ENCODE assay signal across 16 cellular contexts in genomic region chr6:99606670-99607415, GRCh38. TPM values are rescaled to one million over a fixed set of nuclear protein-coding genes. Genes with fewer than 3 reads are reported as not detected.
DNase-seq lines count a peak whose midpoint lies in the region; ATAC-seq and TF ChIP-seq lines count a peak whose summit lies in the region.
"Had no signal": no experiment of that assay in that cellular context is flagged by ENCODE, and none has a peak within 500 bp of the region (broad histone marks: within the 10 kb centered on the region; RNA-seq: fewer than 3 reads in every experiment).

TSS of gene PRDM13 (plus strand) at chr6:99606833. CDS start at chr6:99607035, 202 bp downstream.

- TF ChIP-seq CTCF in A673 (conservative IDR thresholded peaks at IDR 0.05; ENCODE audit: low read depth, low read length) (no peak), hepatocyte (IDR thresholded peaks at IDR 0.05; ENCODE audit: poor library complexity) (no peak)

- CTCF ChIA-PET in A673 (lab: Charles Lee) = no interaction called here

- 3% methylated on average over 52 of the region's 54 CpGs for WGBS in hepatocyte (ENCODE audit: low lambda C conversion rate, missing lambda C conversion rate)

- no peak within 1 kb of the TSS for H3K27ac ChIP-seq in A673 (ENCODE audit: low read depth, low read length, poor library complexity, severe bottlenecking)
- no peak within 1 kb of the TSS for H3K27ac ChIP-seq in hepatocyte
- H3K27ac ChIP-seq: brain microvascular endothelial cell, uterus had no signal

- no TSS peak for BruUV-seq in A673 (replicated peaks; lab: Mats Ljungman, UMichigan)

- H3K36me3 ChIP-seq in A673 (ENCODE audit: insufficient read depth, low read length, poor library complexity, severe bottlenecking) = no peaks in the 10 kb centered on the region
- no peaks in the 10 kb centered on the region for H3K36me3 ChIP-seq in NT2/D1 (ENCODE audit: insufficient read depth, insufficient read length, low read length)
- no peaks in the 10 kb centered on the region for H3K36me3 ChIP-seq in hepatocyte (replicated peaks; ENCODE audit: insufficient read depth, low read depth)
- H3K36me3 ChIP-seq: brain microvascular endothelial cell, uterus had no signal

- no peaks in the 10 kb centered on the region for H3K79me2 ChIP-seq in hepatocyte

- H3K4me1 ChIP-seq in A673 (ENCODE audit: insufficient read depth, low read length, poor library complexity, severe bottlenecking) = peaks cover 13% of the 10 kb centered on the region
- peaks cover 11% of the 10 kb centered on the region for H3K4me1 ChIP-seq in NT2/D1 (ENCODE audit: insufficient read depth, insufficient read length)
- H3K4me1 ChIP-seq in hepatocyte (ENCODE audit: insufficient read depth) = peaks cover 17% of the 10 kb centered on the region
- H3K4me1 ChIP-seq: Caco-2 had no signal

- no peaks in the 10 kb centered on the region for H3K9me3 ChIP-seq in A673 (ENCODE audit: low read depth, low read length, poor library complexity, severe bottlenecking)
- no peaks in the 10 kb centered on the region for H3K9me3 ChIP-seq in NT2/D1 (ENCODE audit: insufficient read depth, low read length)
- H3K9me3 ChIP-seq in hepatocyte (ENCODE audit: low read depth) = no peaks in the 10 kb centered on the region
- H3K9me3 ChIP-seq: Caco-2, uterus had no signal

- DNase-seq in NCI-H1105 treated with DMSO at 0.1 percent for 48 hours (lab: John Stamatoyannopoulos, UW) = peak; percentile 8
- no peak for DNase-seq in NCI-H1105 (lab: John Stamatoyannopoulos, UW)
- DNase-seq in A673 (ENCODE audit: low spot score) = peak; percentile 42
- no peak for DNase-seq in NT2/D1 (ENCODE audit: low read depth, low spot score)
- no peak for DNase-seq in hepatocyte (ENCODE audit: low spot score)
- no peak for DNase-seq in activated gamma-delta T cell (lab: John Stamatoyannopoulos, UW)
- no peak for DNase-seq in stimulated activated naive CD4-positive, alpha-beta T cell (lab: John Stamatoyannopoulos, UW)
- DNase-seq: activated CD4-positive, alpha-beta T cell treated with anti-CD3 and anti-CD28 coated beads for 1 hour; brain microvascular endothelial cell; Caco-2; NCI-H2171 treated with DMSO at 0.1 percent for 48 hours; stimulated activated naive CD4-positive, alpha-beta T cell treated with Interleukin-2 at 50 U/mL for 16 hours; uterus had no signal

- intact Hi-C loops in A673 (cut with micrococcal nuclease; ENCODE audit: unreplicated experiment) = no loop called here

- H3K27me3 ChIP-seq in A673 (replicated peaks; ENCODE audit: insufficient read depth, low read depth, low read length, poor library complexity) = peaks cover 82% of the 10 kb centered on the region
- H3K27me3 ChIP-seq in NT2/D1 (ENCODE audit: insufficient read depth, insufficient read length) = peaks cover 100% of the 10 kb centered on the region
- H3K27me3 ChIP-seq in hepatocyte = peaks cover 100% of the 10 kb centered on the region

- H2AFZ ChIP-seq in hepatocyte = peak within 1 kb of the TSS; percentile 15

- peak within 1 kb of the TSS; percentile 17 for H3K4me3 ChIP-seq in A673 (ENCODE audit: low read depth, low read length, poor library complexity, severe bottlenecking)
- H3K4me3 ChIP-seq in NT2/D1 (ENCODE audit: insufficient read length, low read depth) = peak within 1 kb of the TSS; percentile 11
- H3K4me3 ChIP-seq in hepatocyte = no peak within 1 kb of the TSS
- H3K4me3 ChIP-seq: lung, uterus had no signal

- H4K20me1 ChIP-seq in hepatocyte (ENCODE audit: insufficient read depth, poor library complexity, severe bottlenecking) = no peaks in the 10 kb centered on the region

- H3K9me2 ChIP-seq in hepatocyte (replicated peaks; ENCODE audit: insufficient read depth) = no peaks in the 10 kb centered on the region

- no peak within 1 kb of the TSS for H3K9ac ChIP-seq in NT2/D1 (ENCODE audit: insufficient read length, low read depth)

- ATAC-seq in GM21390 (IDR thresholded peaks at IDR 0.05; ENCODE audit: unreplicated experiment) = no peak

- no peak within 1 kb of the TSS for H3K4me2 ChIP-seq in hepatocyte

- POLR2A ChIA-PET in A673 (lab: Charles Lee; ENCODE audit: low non-redundant PET) = no interaction called here

RNA-seq across cellular contexts. Expression of gene PRDM13, which starts in this region (rescaled TPM):
- total RNA-seq in A673 (2021) (0.58 and 1.2 TPM in 2 replicates), hepatocyte (not detected in 2 replicates)
- not detected in 2 replicates for polyA plus RNA-seq in hepatocyte
- total RNA-seq: lung, osteocyte, uterus had no signal
- polyA plus RNA-seq: lung had no signal

Comparison
In these comparisons a context has a peak if more than half of its experiments do, and no peak if none do; other contexts are left out.
1. DNase-seq: peak in NCI-H1105 treated with DMSO at 0.1 percent for 48 hours (single experiment) and A673 (single experiment); none in NCI-H1105 (single experiment), NT2/D1 (single experiment), hepatocyte (single experiment), activated gamma-delta T cell (single experiment) and stimulated activated naive CD4-positive, alpha-beta T cell (0 of 6).